ENCODE assay signal across 24 cellular contexts in genomic region chr6:161292145-161292544, GRCh38. TPM values are rescaled to one million over a fixed set of nuclear protein-coding genes. Genes with fewer than 3 reads are reported as not detected.
DNase-seq lines count a peak whose midpoint lies in the region; ATAC-seq and TF ChIP-seq lines count a peak whose summit lies in the region.
"Had no signal": no experiment of that assay in that cellular context is flagged by ENCODE, and none has a peak within 500 bp of the region (broad histone marks: within the 10 kb centered on the region; RNA-seq: fewer than 3 reads in every experiment).

No MANE protein-coding gene starts in this region.

- H3K27me3 ChIP-seq in HAP-1 (ENCODE audit: low read depth) (no peaks in the 10 kb centered on the region), smooth muscle cell (ENCODE audit: low read depth) (no peaks in the 10 kb centered on the region), heart right ventricle (no peaks in the 10 kb centered on the region)

- H3K9me3 ChIP-seq in HAP-1, result peaks cover 3% of the 10 kb centered on the region; the same call in 1 of the 2 replicates
- peaks cover 5% of the 10 kb centered on the region for H3K9me3 ChIP-seq in smooth muscle cell (replicated peaks; ENCODE audit: low read depth)
- no peaks in the 10 kb centered on the region for H3K9me3 ChIP-seq in heart right ventricle
- H3K9me3 ChIP-seq: Caco-2 had no signal

- peak; percentile 18 to 58 for DNase-seq in HAP-1 (ENCODE audit: low spot score in 2 of 2)
- DNase-seq in NCI-H526 treated with DMSO at 0.1 percent for 48 hours (lab: John Stamatoyannopoulos, UW), result peak; percentile 11
- DNase-seq in iPS DF 19.7 (ENCODE audit: low read depth, low spot score), result peak; percentile 71
- no peak for DNase-seq in activated naive CD4-positive, alpha-beta T cell treated with Interleukin-2 at 50 U/mL for 16 hours
- no peak for DNase-seq in smooth muscle cell (lab: John Stamatoyannopoulos, UW; ENCODE audit: unreplicated experiment)
- no peak for DNase-seq in heart right ventricle
- DNase-seq: Caco-2; CD8-positive, alpha-beta T cell; DMS79; EL; GF-D8; MM.1S; NCI-H1417; NCI-H1694 treated with DMSO at 0.1 percent for 48 hours; NCI-H2081 treated with DMSO at 0.1 percent for 48 hours; NCI-H446 treated with DMSO at 0.1 percent for 48 hours; NCI-H69; SHP77 treated with DMSO at 0.1 percent for 48 hours; T-helper 1 cell had no signal

- no peaks in the 10 kb centered on the region for H3K36me3 ChIP-seq in HAP-1 (replicated peaks)
- H3K36me3 ChIP-seq in smooth muscle cell (ENCODE audit: low read depth), result no peaks in the 10 kb centered on the region
- H3K36me3 ChIP-seq in heart right ventricle, result no peaks in the 10 kb centered on the region

- intact Hi-C loops in heart right ventricle (cut with DNase I), result no loop called here

- no peak overlapping the region for H3K4me2 ChIP-seq in smooth muscle cell
- H3K4me2 ChIP-seq: KMS-11 had no signal

- in situ Hi-C loops in HAP-1 (cut with MboI; ENCODE audit: low sequenced_read_pairs), result no loop called here

- no peaks in the 10 kb centered on the region for H3K79me2 ChIP-seq in smooth muscle cell (ENCODE audit: low read depth)

- no peaks in the 10 kb centered on the region for H3F3A ChIP-seq in smooth muscle cell (ENCODE audit: low read depth)

- no peak overlapping the region for H2AFZ ChIP-seq in smooth muscle cell (ENCODE audit: low read depth)

- TF ChIP-seq CTCF in smooth muscle cell (IDR thresholded peaks at IDR 0.05; ENCODE audit: borderline replicate concordance, insufficient read depth, poor library complexity, severe bottlenecking) (no peak), heart right ventricle (IDR thresholded peaks at IDR 0.05) (no peak)

- no peak overlapping the region for H3K9ac ChIP-seq in smooth muscle cell (ENCODE audit: low read depth)
- H3K9ac ChIP-seq: KMS-11 had no signal

- ATAC-seq in GM21576 (IDR thresholded peaks at IDR 0.05; ENCODE audit: unreplicated experiment) (no peak), heart right ventricle (no peak)
- ATAC-seq: CD8-positive, alpha-beta T cell; Panc1 had no signal

- H3K27ac ChIP-seq in smooth muscle cell (ENCODE audit: low read depth) (no peak overlapping the region), heart right ventricle (no peak overlapping the region)
- H3K27ac ChIP-seq: C4-2B, KMS-11, RWPE1 had no signal

- no peaks in the 10 kb centered on the region for H4K20me1 ChIP-seq in smooth muscle cell (ENCODE audit: low read depth)

- WGBS in smooth muscle cell (ENCODE audit: low lambda C conversion rate), result 84% methylated on average over 6 of the region's 6 CpGs
- 93% methylated on average over 6 of the region's 6 CpGs for WGBS in heart right ventricle, 2 donors

- H3K4me1 ChIP-seq in HAP-1, result no peaks in the 10 kb centered on the region; the same call in 1 of the 2 replicates
- H3K4me1 ChIP-seq in smooth muscle cell (ENCODE audit: low read depth), result peaks cover 3% of the 10 kb centered on the region
- H3K4me1 ChIP-seq in heart right ventricle, result no peaks in the 10 kb centered on the region
- H3K4me1 ChIP-seq: Caco-2 had no signal

- H3K4me3 ChIP-seq in HAP-1 (no peak overlapping the region), smooth muscle cell (no peak overlapping the region), heart right ventricle (no peak overlapping the region)

RNA-seq across cellular contexts. Expression of gene AGPAT4, which starts 18.3 kb away (rescaled TPM):
- total RNA-seq in smooth muscle cell, result 49.3 and 51.8 TPM in 2 replicates
- polyA plus RNA-seq in smooth muscle cell, result 41.5 and 51.4 TPM in 2 replicates
- total RNA-seq in heart right ventricle, result 1 to 10 TPM; 1.3 to 3.8 (median 1.9) TPM
- polyA plus RNA-seq in heart right ventricle, result 1 to 10 TPM; 1.2 to 1.3 TPM

Comparison
In these comparisons a context has a peak if more than half of its experiments do, and no peak if none do; other contexts are left out.
1. DNase-seq: peak in HAP-1 (2 of 2), NCI-H526 treated with DMSO at 0.1 percent for 48 hours (single experiment) and iPS DF 19.7 (single experiment); none in activated naive CD4-positive, alpha-beta T cell treated with Interleukin-2 at 50 U/mL for 16 hours (single experiment), smooth muscle cell (single experiment) and heart right ventricle (0 of 2).
2. RNA of gene AGPAT4, which starts 18.3 kb away (total RNA-seq): 49.3 to 51.8 TPM in smooth muscle cell; 1.3 to 3.8 TPM in heart right ventricle; every median in the first group is over 10 times any median in the second.